ENCODE assay signal across 19 cellular contexts in genomic region chr2:68827681-68828080, GRCh38. TPM values are rescaled to one million over a fixed set of nuclear protein-coding genes. Genes with fewer than 3 reads are reported as not detected.
DNase-seq lines count a peak whose midpoint lies in the region; ATAC-seq and TF ChIP-seq lines count a peak whose summit lies in the region.
"Had no signal": no experiment of that assay in that cellular context is flagged by ENCODE, and none has a peak within 500 bp of the region (broad histone marks: within the 10 kb centered on the region; RNA-seq: fewer than 3 reads in every experiment).

No MANE protein-coding gene starts in this region.

- peaks cover 66 to 87% (median 71%) of the 10 kb centered on the region in 10 experiments for H3K4me1 ChIP-seq in BLaER1 treated with 17β-estradiol and CSF1 and Interleukin-3, amounts not matched to agents 10 nM and 100 nM
- peaks cover 48% of the 10 kb centered on the region for H3K4me1 ChIP-seq in DOHH2 (ENCODE audit: control insufficient read depth, low read length)
- peaks cover 32 to 47% of the 10 kb centered on the region in 2 donors for H3K4me1 ChIP-seq in naive thymus-derived CD4-positive, alpha-beta T cell (ENCODE audit: control insufficient read depth in 2 of 2, insufficient read depth in 2 of 2, low read length in 2 of 2)

- H3K4me3 ChIP-seq in BLaER1 treated with 17β-estradiol and CSF1 and Interleukin-3, amounts not matched to agents 10 nM and 100 nM: no peak overlapping the region
- H3K4me3 ChIP-seq in DOHH2 (ENCODE audit: low read length) (no peak overlapping the region), brain microvascular endothelial cell (ENCODE audit: low read depth, low read length) (no peak overlapping the region)
- H3K4me3 ChIP-seq in naive thymus-derived CD4-positive, alpha-beta T cell (ENCODE audit: low read length): no peak overlapping the region
- H3K4me3 ChIP-seq: colonic mucosa had no signal

- peaks cover 28% of the 10 kb centered on the region for H3F3A ChIP-seq in DOHH2 (ENCODE audit: control insufficient read depth, insufficient read depth)

- H3K4me3 Mint-ChIP-seq in activated T-helper 17 cell treated with anti-CD3 and anti-CD28 coated beads, Interleukin-2, amount 50 U/mL, for 72 hours: no peak overlapping the region
- H3K4me3 Mint-ChIP-seq in naive thymus-derived CD4-positive, alpha-beta T cell: peak overlapping the region in 3 of 10 donors; percentile 14 to 18 (median 15)
- no peak overlapping the region for H3K4me3 Mint-ChIP-seq in activated T-cell treated with anti-CD3 and anti-CD28 coated beads, Interleukin-2, amount 50 U/mL, for 72 hours

- peak overlapping the region in 10 of 11 experiments; percentile 58 to 83 (median 80); a peak in 14 of 22 replicates for H3K9ac ChIP-seq in BLaER1 treated with 17β-estradiol and CSF1 and Interleukin-3, amounts not matched to agents 10 nM and 100 nM
- H3K9ac ChIP-seq: parathyroid adenoma had no signal

- peaks cover 0 to 15% (median 0%) of the 10 kb centered on the region in 11 experiments; a peak in 6 of 22 replicates for H3K9me3 ChIP-seq in BLaER1 treated with 17β-estradiol and CSF1 and Interleukin-3, amounts not matched to agents 10 nM and 100 nM (replicated peaks in 1 of 11)
- H3K9me3 ChIP-seq in DOHH2 (ENCODE audit: control insufficient read depth, insufficient read depth, low read length): no peaks in the 10 kb centered on the region
- no peaks in the 10 kb centered on the region for H3K9me3 ChIP-seq in naive thymus-derived CD4-positive, alpha-beta T cell (ENCODE audit: control insufficient read depth in 2 of 3, low read length in 3 of 3)
- H3K9me3 ChIP-seq: colonic mucosa had no signal

- H4K20me1 ChIP-seq in BLaER1 treated with 17β-estradiol and CSF1 and Interleukin-3, amounts not matched to agents 10 nM and 100 nM: no peaks in the 10 kb centered on the region
- H4K20me1 ChIP-seq in DOHH2 (ENCODE audit: control insufficient read depth, insufficient read depth, low read depth, low read length): no peaks in the 10 kb centered on the region

- peak overlapping the region; percentile 77 to 97 (median 94); a peak in 21 of 22 replicates for H3K27ac ChIP-seq in BLaER1 treated with 17β-estradiol and CSF1 and Interleukin-3, amounts not matched to agents 10 nM and 100 nM
- H3K27ac ChIP-seq in DOHH2 (ENCODE audit: low read depth, low read length) (peak overlapping the region; percentile 80; the same call in 1 of the 2 replicates), brain microvascular endothelial cell (no peak overlapping the region)
- H3K27ac ChIP-seq in naive thymus-derived CD4-positive, alpha-beta T cell (ENCODE audit: low read depth, low read length): peak overlapping the region; percentile 6
- H3K27ac ChIP-seq: epithelial cell of prostate, parathyroid adenoma had no signal

- in situ Hi-C loops in brain microvascular endothelial cell (cut with HindIII; ENCODE audit: low pct_ligation_motif_present, low sequenced_read_pairs): no loop called here

- H3K9me2 ChIP-seq in DOHH2 (replicated peaks; ENCODE audit: control insufficient read depth, low read length): no peaks in the 10 kb centered on the region

- peaks cover 58% of the 10 kb centered on the region for H3K36me3 Mint-ChIP-seq in activated T-helper 17 cell treated with anti-CD3 and anti-CD28 coated beads, Interleukin-2, amount 50 U/mL, for 72 hours (ENCODE audit: low read depth)
- peaks cover 0 to 45% (median 33%) of the 10 kb centered on the region in 5 donors for H3K36me3 Mint-ChIP-seq in naive thymus-derived CD4-positive, alpha-beta T cell
- H3K36me3 Mint-ChIP-seq in activated T-cell treated with anti-CD3 and anti-CD28 coated beads, Interleukin-2, amount 50 U/mL, for 72 hours (ENCODE audit: insufficient read depth in 2 of 2): peaks cover 9 to 23% of the 10 kb centered on the region in 2 donors

- H3K4me1 Mint-ChIP-seq in activated T-helper 17 cell treated with anti-CD3 and anti-CD28 coated beads, Interleukin-2, amount 50 U/mL, for 72 hours: peaks cover 46% of the 10 kb centered on the region
- peaks cover 56 to 84% (median 67%) of the 10 kb centered on the region in 7 donors for H3K4me1 Mint-ChIP-seq in naive thymus-derived CD4-positive, alpha-beta T cell
- H3K4me1 Mint-ChIP-seq in activated T-cell treated with anti-CD3 and anti-CD28 coated beads, Interleukin-2, amount 50 U/mL, for 72 hours (ENCODE audit: low read depth): peaks cover 50% of the 10 kb centered on the region

- CTCF ChIA-PET in naive thymus-derived CD4-positive, alpha-beta T cell (lab: Charles Lee): interaction anchor here (0.7 kb wide), 1 partner anchor 140 kb away, joined by 3 read pairs; no protein-coding TSS in a partner anchor

- H3K27me3 ChIP-seq in BLaER1 treated with 17β-estradiol and CSF1 and Interleukin-3, amounts not matched to agents 10 nM and 100 nM: no peaks in the 10 kb centered on the region
- no peaks in the 10 kb centered on the region for H3K27me3 ChIP-seq in DOHH2 (ENCODE audit: control insufficient read depth, low read length)
- H3K27me3 ChIP-seq in naive thymus-derived CD4-positive, alpha-beta T cell (ENCODE audit: control insufficient read depth in 2 of 2, insufficient read depth in 2 of 2, low read length in 2 of 2): no peaks in the 10 kb centered on the region
- no peaks in the 10 kb centered on the region for H3K27me3 ChIP-seq in brain microvascular endothelial cell (replicated peaks)
- H3K27me3 ChIP-seq: colonic mucosa had no signal

- H3K4me2 ChIP-seq in BLaER1 treated with 17β-estradiol and CSF1 and Interleukin-3, amounts not matched to agents 10 nM and 100 nM: peak overlapping the region; percentile 76 to 94 (median 86)
- no peak overlapping the region for H3K4me2 ChIP-seq in DOHH2 (ENCODE audit: low read length)

- no peak for ATAC-seq in activated T-helper 17 cell treated with anti-CD3 and anti-CD28 coated beads, Interleukin-2, amount 50 U/mL, for 72 hours (replicated peaks)
- no peak for ATAC-seq in naive thymus-derived CD4-positive, alpha-beta T cell
- ATAC-seq in HG03442 (IDR thresholded peaks at IDR 0.05; ENCODE audit: unreplicated experiment): no peak
- no peak for ATAC-seq in activated T-cell treated with anti-CD3 and anti-CD28 coated beads, Interleukin-2, amount 50 U/mL, for 72 hours (replicated peaks in 1 of 2)

- intact Hi-C loops in naive thymus-derived CD4-positive, alpha-beta T cell (cut with micrococcal nuclease): loop anchor here (2.0 to 5.0 kb wide), 5 partner anchors 19 to 360 kb away; partner anchors contain the start of genes APLF (in 1 of the 2) and FBXO48 (in 1 of the 2)

- H3K79me2 ChIP-seq in DOHH2 (ENCODE audit: control insufficient read depth, low read length): no peaks in the 10 kb centered on the region
- H3K79me2 ChIP-seq: parathyroid adenoma had no signal

- H3K27me3 Mint-ChIP-seq in activated T-helper 17 cell treated with anti-CD3 and anti-CD28 coated beads, Interleukin-2, amount 50 U/mL, for 72 hours: no peaks in the 10 kb centered on the region
- H3K27me3 Mint-ChIP-seq in naive thymus-derived CD4-positive, alpha-beta T cell: no peaks in the 10 kb centered on the region
- no peaks in the 10 kb centered on the region for H3K27me3 Mint-ChIP-seq in activated T-cell treated with anti-CD3 and anti-CD28 coated beads, Interleukin-2, amount 50 U/mL, for 72 hours (ENCODE audit: low read depth)

- H3K27ac Mint-ChIP-seq in activated T-helper 17 cell treated with anti-CD3 and anti-CD28 coated beads, Interleukin-2, amount 50 U/mL, for 72 hours: peak overlapping the region; percentile 33
- H3K27ac Mint-ChIP-seq in naive thymus-derived CD4-positive, alpha-beta T cell: peak overlapping the region; percentile 44 to 96 (median 93)
- no peak overlapping the region for H3K27ac Mint-ChIP-seq in activated T-cell treated with anti-CD3 and anti-CD28 coated beads, Interleukin-2, amount 50 U/mL, for 72 hours

- H3K36me3 ChIP-seq in BLaER1 treated with 17β-estradiol and CSF1 and Interleukin-3, amounts not matched to agents 10 nM and 100 nM: peaks cover 42 to 57% (median 51%) of the 10 kb centered on the region in 11 experiments
- H3K36me3 ChIP-seq in DOHH2 (ENCODE audit: control insufficient read depth, low read length): peaks cover 27% of the 10 kb centered on the region
- peaks cover 14 to 43% (median 27%) of the 10 kb centered on the region in 3 experiments for H3K36me3 ChIP-seq in naive thymus-derived CD4-positive, alpha-beta T cell (ENCODE audit: control insufficient read depth in 2 of 3, insufficient read depth in 3 of 3, low read length in 3 of 3)
- H3K36me3 ChIP-seq in brain microvascular endothelial cell (replicated peaks): no peaks in the 10 kb centered on the region
- H3K36me3 ChIP-seq: colonic mucosa had no signal

- no peak for DNase-seq in naive thymus-derived CD4-positive, alpha-beta T cell
- DNase-seq in KG1 (lab: John Stamatoyannopoulos, UW) (no peak), brain microvascular endothelial cell (no peak)
- DNase-seq in activated T-cell treated with anti-CD3 and anti-CD28 coated beads, Interleukin-2, amount 50 U/mL, for 72 hours: no peak
- DNase-seq: AML-193, colonic mucosa, DMS53, head of caudate nucleus, Kasumi-1, NCI-H1694, NCI-H446 treated with DMSO at 0.1 percent for 48 hours, SIG-M5, substantia nigra had no signal

- TF ChIP-seq CTCF in DOHH2 (IDR thresholded peaks at IDR 0.05; ENCODE audit: low read depth, low read length, poor library complexity, severe bottlenecking) (no peak), brain microvascular endothelial cell (IDR thresholded peaks at IDR 0.05; ENCODE audit: low read depth, low read length, missing control alignments) (no peak)

- POLR2A ChIA-PET in naive thymus-derived CD4-positive, alpha-beta T cell (lab: Charles Lee): interaction anchor here (1.0 to 3.0 kb wide), 3 partner anchors 10 to 94 kb away, joined by 3 to 11 read pairs (median 3); no protein-coding TSS in a partner anchor

- no peaks in the 10 kb centered on the region for H3K9me3 Mint-ChIP-seq in activated T-helper 17 cell treated with anti-CD3 and anti-CD28 coated beads, Interleukin-2, amount 50 U/mL, for 72 hours
- peaks cover 0 to 4% (median 0%) of the 10 kb centered on the region in 11 donors for H3K9me3 Mint-ChIP-seq in naive thymus-derived CD4-positive, alpha-beta T cell
- H3K9me3 Mint-ChIP-seq in activated T-cell treated with anti-CD3 and anti-CD28 coated beads, Interleukin-2, amount 50 U/mL, for 72 hours: no peaks in the 10 kb centered on the region

RNA-seq across cellular contexts. Expression of gene BMP10, which starts 43.5 kb away (rescaled TPM):
- total RNA-seq in activated T-helper 17 cell treated with anti-CD3 and anti-CD28 coated beads, Interleukin-2, amount 50 U/mL, for 72 hours: not detected
- not detected for total RNA-seq in naive thymus-derived CD4-positive, alpha-beta T cell
- not detected for polyA plus RNA-seq in naive thymus-derived CD4-positive, alpha-beta T cell
- total RNA-seq in activated T-cell treated with anti-CD3 and anti-CD28 coated beads, Interleukin-2, amount 50 U/mL, for 72 hours: not detected
- total RNA-seq: colonic mucosa had no signal
